In the genomic region with DNA sequence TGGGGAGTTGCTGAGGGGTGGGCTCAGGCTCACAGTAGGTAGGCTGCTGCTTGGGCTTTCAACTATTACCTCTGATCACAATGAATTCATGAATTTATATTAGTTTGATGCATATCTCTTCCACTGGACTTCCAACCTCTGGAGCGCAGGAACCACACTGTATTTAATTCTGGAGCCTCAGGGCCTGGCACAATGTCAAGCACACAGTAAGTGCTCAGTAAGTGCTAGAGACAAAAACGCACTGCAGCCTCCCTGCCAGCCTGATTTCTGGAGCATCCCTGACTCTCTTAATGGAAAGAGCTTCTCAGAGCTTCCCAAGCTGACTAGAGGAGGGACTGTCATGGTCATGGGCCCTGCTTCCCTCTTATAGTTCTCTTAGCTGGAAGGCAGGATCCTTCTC, we compare ENCODE assay signal across 8 cellular contexts. TPM values are rescaled to one million over a fixed set of nuclear protein-coding genes. Genes with fewer than 3 reads are reported as not detected.
A peak's percentile ranks its signal among the peaks of the same experiment; 100 is the strongest.
DNase-seq lines count a peak whose midpoint lies in the region; ATAC-seq and TF ChIP-seq lines count a peak whose summit lies in the region.

No MANE protein-coding gene starts in this region.

- H3K36me3 ChIP-seq in SJSA1, result no peaks in the 10 kb centered on the region

- peak overlapping the region; percentile 85 for H3K27ac Mint-ChIP-seq in activated T-cell treated with anti-CD3 and anti-CD28 coated beads, Interleukin-2, amount 50 U/mL, for 24 hours
- H3K27ac Mint-ChIP-seq in immature natural killer cell, result peak overlapping the region; percentile 85 to 97 (median 92)

- H3K4me1 ChIP-seq in SJSA1 (replicated peaks), result peaks cover 55% of the 10 kb centered on the region

- ATAC-seq in HG03442 (IDR thresholded peaks at IDR 0.05; ENCODE audit: unreplicated experiment), result no peak
- no peak for ATAC-seq in HG02588 (IDR thresholded peaks at IDR 0.05; ENCODE audit: unreplicated experiment)
- ATAC-seq in omental fat pad (ENCODE audit: low FRiP score), result no peak

- peaks cover 74% of the 10 kb centered on the region for H3K4me1 Mint-ChIP-seq in activated T-cell treated with anti-CD3 and anti-CD28 coated beads, Interleukin-2, amount 50 U/mL, for 24 hours (ENCODE audit: low read depth)
- peaks cover 70 to 89% of the 10 kb centered on the region in 2 donors for H3K4me1 Mint-ChIP-seq in immature natural killer cell

- no peaks in the 10 kb centered on the region for H3K27me3 ChIP-seq in SJSA1 (replicated peaks)

- no peaks in the 10 kb centered on the region for H3K9me3 ChIP-seq in SJSA1 (replicated peaks)

- no peaks in the 10 kb centered on the region for H3K9me3 Mint-ChIP-seq in activated T-cell treated with anti-CD3 and anti-CD28 coated beads, Interleukin-2, amount 50 U/mL, for 24 hours
- no peaks in the 10 kb centered on the region for H3K9me3 Mint-ChIP-seq in immature natural killer cell

- H3K27me3 Mint-ChIP-seq in activated T-cell treated with anti-CD3 and anti-CD28 coated beads, Interleukin-2, amount 50 U/mL, for 24 hours, result no peaks in the 10 kb centered on the region
- H3K27me3 Mint-ChIP-seq in immature natural killer cell (ENCODE audit: low read depth in 3 of 3), result peaks cover 29 to 30% (median 30%) of the 10 kb centered on the region in 3 donors

- no peak for TF ChIP-seq CTCF in omental fat pad (IDR thresholded peaks at IDR 0.05)

- H3K27ac ChIP-seq in SJSA1 (peak overlapping the region; percentile 12), substantia nigra (ENCODE audit: low read depth, low read length, poor library complexity, severe bottlenecking) (peak overlapping the region; percentile 21)

- peak overlapping the region; percentile 47 for H3K4me3 Mint-ChIP-seq in activated T-cell treated with anti-CD3 and anti-CD28 coated beads, Interleukin-2, amount 50 U/mL, for 24 hours
- peak overlapping the region; percentile 66 to 90 (median 72) for H3K4me3 Mint-ChIP-seq in immature natural killer cell

- no peak for DNase-seq in activated T-cell treated with anti-CD3 and anti-CD28 coated beads, Interleukin-2, amount 50 U/mL, for 24 hours
- DNase-seq in activated T-cell treated with anti-CD3 and anti-CD28 coated beads, Interleukin-2, amount 50 U/mL, for 48 hours, result no peak
- no peak for DNase-seq in SJSA1 (ENCODE audit: low read depth in 1 of 2, low spot score in 2 of 2)
- DNase-seq in immature natural killer cell, result no peak
- no peak for DNase-seq in substantia nigra (lab: John Stamatoyannopoulos, UW)
- no peak for DNase-seq in omental fat pad (ENCODE audit: low spot score)

- H3K4me3 ChIP-seq in SJSA1, result no peak overlapping the region

- H3K36me3 Mint-ChIP-seq in activated T-cell treated with anti-CD3 and anti-CD28 coated beads, Interleukin-2, amount 50 U/mL, for 24 hours (ENCODE audit: low read depth), result no peaks in the 10 kb centered on the region
- no peaks in the 10 kb centered on the region for H3K36me3 Mint-ChIP-seq in immature natural killer cell

RNA-seq across cellular contexts. Expression of a gene that starts 33.8 kb away (rescaled TPM):
- 2.9 and 5.8 TPM in 2 replicates for total RNA-seq in SJSA1 (2014; rRNA removed; shearing (Covaris generic))
- 10 to 100 TPM in 1 of 3 donors, 1 to 10 TPM in 2; 6.3 to 26.4 (median 6.6) TPM for polyA plus RNA-seq in immature natural killer cell
- total RNA-seq in omental fat pad, result 1 to 10 TPM; 1.1 to 5.4 (median 3.2) TPM

RNA-seq across cellular contexts. Expression of a gene that starts 60.0 kb away (rescaled TPM):
- 8.2 and 10.3 TPM in 2 replicates for total RNA-seq in SJSA1 (2014; rRNA removed; shearing (Covaris generic))
- polyA plus RNA-seq in immature natural killer cell, result 1 to 10 TPM in 1 of 3 donors, under 1 TPM in 1, not detected in 1; 0.50 to 1.1 TPM
- total RNA-seq in omental fat pad, result 1 to 10 TPM in 3 of 4 donors, under 1 TPM in 1; 0.96 to 4.9 (median 2.2) TPM
